8 cellular contexts compared by ENCODE assay signal in the genomic region with DNA sequence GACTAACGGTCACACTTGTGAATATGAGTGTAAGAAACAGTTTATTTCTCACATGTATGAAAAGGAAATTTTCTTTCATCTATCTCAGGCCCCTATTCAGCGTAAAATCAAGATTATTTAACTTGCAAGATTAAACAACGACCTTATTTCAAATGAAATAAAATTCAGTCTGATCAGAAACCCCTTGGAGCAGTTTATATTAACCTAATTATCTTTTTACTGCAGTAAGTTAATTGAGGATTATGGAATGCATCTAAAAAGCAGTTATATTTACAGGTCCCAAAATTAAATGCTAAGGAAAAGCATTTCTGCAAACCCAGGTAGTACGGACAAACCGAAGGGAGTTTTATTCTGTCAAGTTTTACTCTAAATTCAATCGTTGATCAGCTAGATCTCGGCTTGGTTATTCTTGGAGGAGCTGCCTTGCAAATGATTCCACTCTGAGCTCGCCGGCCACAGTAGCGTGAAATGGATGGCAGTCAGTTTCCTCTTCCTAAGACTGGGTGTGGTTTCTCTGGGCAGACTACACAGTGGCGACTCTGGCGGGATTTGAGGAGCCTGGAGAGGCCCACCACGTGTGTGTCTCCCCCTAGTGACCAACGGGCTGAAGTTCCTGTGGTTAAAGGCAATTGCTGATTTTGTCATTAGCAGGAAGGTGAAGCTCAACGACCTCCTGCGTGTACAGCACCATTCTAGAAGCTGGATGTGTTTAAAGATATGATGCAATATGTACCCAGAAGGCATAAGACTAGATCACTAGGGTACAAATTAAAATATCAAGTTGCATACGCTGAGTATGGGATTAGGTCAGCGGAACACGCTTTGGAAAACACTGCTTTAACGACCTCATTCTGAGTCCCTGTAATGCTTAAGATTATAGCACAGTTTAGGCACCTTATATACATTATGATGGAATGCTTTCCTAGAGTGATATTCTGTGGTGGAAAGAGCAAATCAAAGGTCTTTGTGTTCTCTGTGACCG. TPM values are rescaled to one million over a fixed set of nuclear protein-coding genes. Genes with fewer than 3 reads are reported as not detected.
DNase-seq lines count a peak whose midpoint lies in the region; ATAC-seq lines count a peak whose summit lies in the region.

No MANE protein-coding gene starts in this region.

- H3K4me3 ChIP-seq in CD8-positive, alpha-beta memory T cell (ENCODE audit: low read length) = peak overlapping the region; percentile 83

- peaks cover 0 to 11% (median 0%) of the 10 kb centered on the region in 3 donors for H3K36me3 Mint-ChIP-seq in CD8-positive, alpha-beta memory T cell
- peaks cover 11% of the 10 kb centered on the region for H3K36me3 Mint-ChIP-seq in activated CD8-positive, alpha-beta T cell treated with anti-CD3 and anti-CD28 coated beads, Interleukin-2, amount 10 ng/mL, durations not matched to agents 7 days and 5 days (ENCODE audit: low read depth)
- peaks cover 9% of the 10 kb centered on the region for H3K36me3 Mint-ChIP-seq in effector memory CD8-positive, alpha-beta T cell (ENCODE audit: insufficient read depth)
- H3K36me3 Mint-ChIP-seq in memory B cell = no peaks in the 10 kb centered on the region

- peak overlapping the region; percentile 86 for H3K27ac ChIP-seq in CD8-positive, alpha-beta memory T cell (ENCODE audit: low read depth, low read length)

- ATAC-seq in GM19397 (IDR thresholded peaks at IDR 0.05; ENCODE audit: unreplicated experiment) = peak; percentile 75
- ATAC-seq in HG03571 (IDR thresholded peaks at IDR 0.05; ENCODE audit: unreplicated experiment) = peak; percentile 84
- peak; percentile 80 for ATAC-seq in activated CD8-positive, alpha-beta T cell treated with anti-CD3 and anti-CD28 coated beads, Interleukin-2, amount 10 ng/mL, durations not matched to agents 7 days and 5 days
- peak; percentile 67 for ATAC-seq in effector memory CD8-positive, alpha-beta T cell (replicated peaks)
- ATAC-seq in memory B cell (ENCODE audit: low read depth) = peak; percentile 63

- H3K9me3 ChIP-seq in CD8-positive, alpha-beta memory T cell (ENCODE audit: low read length) = no peaks in the 10 kb centered on the region

- peak overlapping the region; percentile 86 to 98 (median 92) for H3K4me3 Mint-ChIP-seq in CD8-positive, alpha-beta memory T cell
- peak overlapping the region; percentile 79 for H3K4me3 Mint-ChIP-seq in activated CD8-positive, alpha-beta T cell treated with anti-CD3 and anti-CD28 coated beads, Interleukin-2, amount 10 ng/mL, durations not matched to agents 7 days and 5 days
- H3K4me3 Mint-ChIP-seq in effector memory CD8-positive, alpha-beta T cell = peak overlapping the region; percentile 94 to 99
- peak overlapping the region; percentile 94 for H3K4me3 Mint-ChIP-seq in memory B cell

- POLR2A ChIA-PET in CD8-positive, alpha-beta memory T cell (lab: Charles Lee) = interaction anchor here (0.5 to 2.7 kb wide), 3 partner anchors 10 to 153 kb away, joined by 3 to 25 read pairs (median 6); a partner anchor contains a TSS
- POLR2A ChIA-PET in activated CD8-positive, alpha-beta T cell treated with anti-CD3 and anti-CD28 coated beads, Interleukin-2, amount 10 ng/mL, durations not matched to agents 7 days and 5 days (lab: Charles Lee) = interaction anchor here (0.6 to 3.7 kb wide), 10 partner anchors 10 to 302 kb away, joined by 3 to 55 read pairs (median 4); a partner anchor contains a TSS

- H3K27me3 Mint-ChIP-seq in CD8-positive, alpha-beta memory T cell = peaks cover 0 to 2% of the 10 kb centered on the region in 2 donors
- H3K27me3 Mint-ChIP-seq in activated CD8-positive, alpha-beta T cell treated with anti-CD3 and anti-CD28 coated beads, Interleukin-2, amount 10 ng/mL, durations not matched to agents 7 days and 5 days (ENCODE audit: low read depth) = peaks cover 4% of the 10 kb centered on the region
- no peaks in the 10 kb centered on the region for H3K27me3 Mint-ChIP-seq in effector memory CD8-positive, alpha-beta T cell
- no peaks in the 10 kb centered on the region for H3K27me3 Mint-ChIP-seq in memory B cell

- no peaks in the 10 kb centered on the region for H3K36me3 ChIP-seq in CD8-positive, alpha-beta memory T cell (ENCODE audit: insufficient read depth, low read length)

- H3K27ac Mint-ChIP-seq in CD8-positive, alpha-beta memory T cell = peak overlapping the region; percentile 86 to 99 (median 96)
- peak overlapping the region; percentile 89 for H3K27ac Mint-ChIP-seq in activated CD8-positive, alpha-beta T cell treated with anti-CD3 and anti-CD28 coated beads, Interleukin-2, amount 10 ng/mL, durations not matched to agents 7 days and 5 days
- peak overlapping the region; percentile 98 to 100 for H3K27ac Mint-ChIP-seq in effector memory CD8-positive, alpha-beta T cell
- peak overlapping the region; percentile 95 for H3K27ac Mint-ChIP-seq in memory B cell

- H3K9me3 Mint-ChIP-seq in CD8-positive, alpha-beta memory T cell = no peaks in the 10 kb centered on the region
- H3K9me3 Mint-ChIP-seq in activated CD8-positive, alpha-beta T cell treated with anti-CD3 and anti-CD28 coated beads, Interleukin-2, amount 10 ng/mL, durations not matched to agents 7 days and 5 days (ENCODE audit: insufficient read depth) = peaks cover 5% of the 10 kb centered on the region
- no peaks in the 10 kb centered on the region for H3K9me3 Mint-ChIP-seq in effector memory CD8-positive, alpha-beta T cell
- no peaks in the 10 kb centered on the region for H3K9me3 Mint-ChIP-seq in memory B cell

- H3K27me3 ChIP-seq in CD8-positive, alpha-beta memory T cell (ENCODE audit: insufficient read depth, low read length, poor library complexity, severe bottlenecking) = no peaks in the 10 kb centered on the region

- peaks cover 27 to 30% (median 27%) of the 10 kb centered on the region in 3 donors for H3K4me1 Mint-ChIP-seq in CD8-positive, alpha-beta memory T cell
- H3K4me1 Mint-ChIP-seq in activated CD8-positive, alpha-beta T cell treated with anti-CD3 and anti-CD28 coated beads, Interleukin-2, amount 10 ng/mL, durations not matched to agents 7 days and 5 days (ENCODE audit: low read depth) = peaks cover 30% of the 10 kb centered on the region
- peaks cover 19 to 28% of the 10 kb centered on the region in 2 donors for H3K4me1 Mint-ChIP-seq in effector memory CD8-positive, alpha-beta T cell (ENCODE audit: low read depth in 2 of 2)
- H3K4me1 Mint-ChIP-seq in memory B cell = peaks cover 14% of the 10 kb centered on the region

- H3K4me1 ChIP-seq in CD8-positive, alpha-beta memory T cell (ENCODE audit: insufficient read depth, low read length) = peaks cover 4% of the 10 kb centered on the region

- CTCF ChIA-PET in CD8-positive, alpha-beta memory T cell (lab: Charles Lee) = interaction anchor here (0.6 to 3.7 kb wide), 30 partner anchors 8 to 303 kb away, joined by 3 to 49 read pairs (median 4); a partner anchor contains a TSS
- CTCF ChIA-PET in activated CD8-positive, alpha-beta T cell treated with anti-CD3 and anti-CD28 coated beads, Interleukin-2, amount 10 ng/mL, durations not matched to agents 7 days and 5 days (lab: Charles Lee) = interaction anchor here (0.6 to 6.1 kb wide), 28 partner anchors 9 to 406 kb away, joined by 3 to 179 read pairs (median 6); a partner anchor contains a TSS

- peak; percentile 62 to 82 (median 71) for DNase-seq in CD8-positive, alpha-beta memory T cell
- peak; percentile 89 for DNase-seq in NCI-H774 (lab: John Stamatoyannopoulos, UW)
- peak; percentile 90 for DNase-seq in activated CD8-positive, alpha-beta T cell treated with anti-CD3 and anti-CD28 coated beads, Interleukin-2, amount 10 ng/mL, durations not matched to agents 7 days and 5 days
- DNase-seq in effector memory CD8-positive, alpha-beta T cell = peak; percentile 67 to 74 (median 68)
- peak; percentile 67 for DNase-seq in memory B cell (ENCODE audit: low spot score in 2 of 2)
- peak; percentile 52 for DNase-seq in stimulated activated CD8-positive, alpha-beta memory T cell treated with anti-CD3 and anti-CD28 coated beads, Interleukin-12 subunit alpha, Interleukin-12 subunit beta, amount 100 ng/mL, for 24 hours (ENCODE audit: extremely low read depth)

RNA-seq across cellular contexts. Expression of a gene that starts 36.4 kb away (rescaled TPM):
- 10 to 100 TPM; 48.4 to 48.5 TPM for total RNA-seq in CD8-positive, alpha-beta memory T cell
- polyA plus RNA-seq in CD8-positive, alpha-beta memory T cell = 58.0 TPM
- 10 to 100 TPM; 41.2 to 41.8 TPM for total RNA-seq in activated CD8-positive, alpha-beta T cell treated with anti-CD3 and anti-CD28 coated beads, Interleukin-2, amount 10 ng/mL, durations not matched to agents 7 days and 5 days

RNA-seq across cellular contexts. Expression of a gene that starts 36.6 kb away (rescaled TPM):
- 1 to 10 TPM; 1.5 to 1.9 TPM for total RNA-seq in CD8-positive, alpha-beta memory T cell
- not detected for polyA plus RNA-seq in CD8-positive, alpha-beta memory T cell
- under 1 TPM; 0.50 to 0.99 TPM for total RNA-seq in activated CD8-positive, alpha-beta T cell treated with anti-CD3 and anti-CD28 coated beads, Interleukin-2, amount 10 ng/mL, durations not matched to agents 7 days and 5 days

Comparison
In these comparisons a context has a peak if more than half of its experiments do, and no peak if none do; other contexts are left out.
1. Peak in every context shown above with its lines: DNase-seq, ATAC-seq, H3K4me3 ChIP-seq and H3K27ac ChIP-seq.